Comparison of ENCODE assay signal across 8 cellular contexts in genomic region chr2:219736196-219736595, GRCh38.
DNase-seq lines count a peak whose midpoint lies in the region; ATAC-seq, FAIRE-seq and TF ChIP-seq lines count a peak whose summit lies in the region.

No MANE protein-coding gene starts in this region.

- H3K27me3 ChIP-seq in hepatocyte (peaks cover 5% of the 10 kb centered on the region), suprapubic skin (peaks cover 4% of the 10 kb centered on the region)

- WGBS in hepatocyte (ENCODE audit: low lambda C conversion rate, missing lambda C conversion rate): 6% methylated on average over 3 of the region's 3 CpGs
- WGBS in suprapubic skin: 2% methylated on average over 3 of the region's 3 CpGs

- H3K36me3 ChIP-seq in hepatocyte (replicated peaks; ENCODE audit: insufficient read depth, low read depth) (no peaks in the 10 kb centered on the region), suprapubic skin (no peaks in the 10 kb centered on the region)

- H3K9me3 ChIP-seq in hepatocyte (ENCODE audit: low read depth) (no peaks in the 10 kb centered on the region), suprapubic skin (no peaks in the 10 kb centered on the region)

- no peaks in the 10 kb centered on the region for H3K79me2 ChIP-seq in hepatocyte

- peaks cover 18 to 44% of the 10 kb centered on the region in 2 donors for H3K27me3 Mint-ChIP-seq in natural killer cell treated with Interleukin-12 subunit alpha and Interleukin-12 subunit beta and Interleukin-15 and Interleukin-18, amount 100 ng/mL, for 72 hours

- DNase-seq in GM13977 (ENCODE audit: low spot score): peak; percentile 38
- peak; percentile 8 for DNase-seq in NCI-H2196 treated with DMSO at 0.1 percent for 48 hours (lab: John Stamatoyannopoulos, UW; ENCODE audit: unreplicated experiment)
- DNase-seq in amniotic epithelial cell (ENCODE audit: low read depth): peak; percentile 78
- peak; percentile 84 for DNase-seq in hepatocyte (ENCODE audit: low spot score)
- DNase-seq in suprapubic skin (ENCODE audit: low spot score in 2 of 2): no peak
- DNase-seq in natural killer cell treated with Interleukin-12 subunit alpha and Interleukin-12 subunit beta and Interleukin-15 and Interleukin-18, amount 100 ng/mL, for 72 hours (ENCODE audit: low spot score): no peak

- no peaks in the 10 kb centered on the region for H3K4me1 Mint-ChIP-seq in natural killer cell treated with Interleukin-12 subunit alpha and Interleukin-12 subunit beta and Interleukin-15 and Interleukin-18, amount 100 ng/mL, for 72 hours (ENCODE audit: low read depth in 2 of 2)

- TF ChIP-seq POLR2A in suprapubic skin (IDR thresholded peaks at IDR 0.05): no peak

- TF ChIP-seq EP300 in suprapubic skin (IDR thresholded peaks at IDR 0.05): no peak

- H3K9me3 Mint-ChIP-seq in natural killer cell treated with Interleukin-12 subunit alpha and Interleukin-12 subunit beta and Interleukin-15 and Interleukin-18, amount 100 ng/mL, for 72 hours: no peaks in the 10 kb centered on the region

- no peak overlapping the region for H3K4me3 Mint-ChIP-seq in natural killer cell treated with Interleukin-12 subunit alpha and Interleukin-12 subunit beta and Interleukin-15 and Interleukin-18, amount 100 ng/mL, for 72 hours

- H3K27ac ChIP-seq in hepatocyte (no peak overlapping the region), suprapubic skin (no peak overlapping the region)

- no peak overlapping the region for H3K4me2 ChIP-seq in hepatocyte

- H3K27ac Mint-ChIP-seq in natural killer cell treated with Interleukin-12 subunit alpha and Interleukin-12 subunit beta and Interleukin-15 and Interleukin-18, amount 100 ng/mL, for 72 hours: no peak overlapping the region

- FAIRE-seq in A204.1 (lab: Jason Lieb, UNC): peak; percentile 97

- no peaks in the 10 kb centered on the region for H3K36me3 Mint-ChIP-seq in natural killer cell treated with Interleukin-12 subunit alpha and Interleukin-12 subunit beta and Interleukin-15 and Interleukin-18, amount 100 ng/mL, for 72 hours

- TF ChIP-seq CTCF in GM13977 (IDR thresholded peaks at IDR 0.05; ENCODE audit: extremely low read depth, insufficient read depth, missing control alignments): peak; percentile 47
- TF ChIP-seq CTCF in hepatocyte (IDR thresholded peaks at IDR 0.05; ENCODE audit: poor library complexity): peak; percentile 81
- TF ChIP-seq CTCF in suprapubic skin (IDR thresholded peaks at IDR 0.05): peak; percentile 23 to 43

- in situ Hi-C loops in GM13977 (cut with MboI; ENCODE audit: low pct_unique_long_range_greater_than_20kb, low sequenced_read_pairs, unreplicated experiment): no loop called here

- H3K9me2 ChIP-seq in hepatocyte (replicated peaks; ENCODE audit: insufficient read depth): no peaks in the 10 kb centered on the region

- H2AFZ ChIP-seq in hepatocyte: no peak overlapping the region

- no peak overlapping the region for H3K4me3 ChIP-seq in hepatocyte
- H3K4me3 ChIP-seq in suprapubic skin: no peak overlapping the region

- ATAC-seq in HG03175 (IDR thresholded peaks at IDR 0.05; ENCODE audit: unreplicated experiment): no peak
- ATAC-seq in natural killer cell treated with Interleukin-12 subunit alpha and Interleukin-12 subunit beta and Interleukin-15 and Interleukin-18, amount 100 ng/mL, for 72 hours: no peak

- H4K20me1 ChIP-seq in hepatocyte (ENCODE audit: insufficient read depth, poor library complexity, severe bottlenecking): no peaks in the 10 kb centered on the region

- H3K4me1 ChIP-seq in hepatocyte (ENCODE audit: insufficient read depth): no peaks in the 10 kb centered on the region
- H3K4me1 ChIP-seq in suprapubic skin: no peaks in the 10 kb centered on the region

Comparison
In these comparisons a context has a peak if more than half of its experiments do, and no peak if none do; other contexts are left out.
1. DNase-seq: peak in GM13977 (single experiment), NCI-H2196 treated with DMSO at 0.1 percent for 48 hours (single experiment), amniotic epithelial cell (single experiment) and hepatocyte (single experiment); none in suprapubic skin (0 of 2) and natural killer cell treated with Interleukin-12 subunit alpha and Interleukin-12 subunit beta and Interleukin-15 and Interleukin-18, amount 100 ng/mL, for 72 hours (single experiment).
2. Peak in every context shown above with its lines, with median percentiles within 50 percentile points of each other: CTCF ChIP-seq.